ENCODE assay signal across 1 cellular context in genomic region chr10:70122742-70123141, GRCh38.
TF ChIP-seq lines count a peak whose summit lies in the region.

No MANE protein-coding gene starts in this region.

TF ChIP-seq in K562, 482 proteins besides CTCF, POLR2A, EP300 and RAD21:
- TF ChIP-seq CBFB (CRISPR knock-in tag; IDR thresholded peaks at IDR 0.05) (0 out of 2 replicates have a peak, but pooled peaks have one; percentile 33), CBFA2T2 (conservative IDR thresholded peaks at IDR 0.05) (peak; percentile 40; the same call in 1 of the 2 replicates), TCF15 (CRISPR knock-in tag; IDR thresholded peaks at IDR 0.05) (no peak), TEAD4 (IDR thresholded peaks at IDR 0.05; ENCODE audit: low read length) (peak; percentile 80), TEAD4 (CRISPR knock-in tag; IDR thresholded peaks at IDR 0.05; ENCODE audit: borderline replicate concordance) (no peak), TAL1 (IDR thresholded peaks at IDR 0.05) (peak; percentile 54), MLLT1 (IDR thresholded peaks at IDR 0.05) (peak in 1 of 2 experiments; percentile 51; a peak in 1 of 4 replicates), CEBPB (tag; IDR thresholded peaks at IDR 0.05) (peak; percentile 57), TCF3 (CRISPR knock-in tag; IDR thresholded peaks at IDR 0.05) (peak; percentile 79), GTF3C2 (IDR thresholded peaks at IDR 0.05; ENCODE audit: borderline replicate concordance, extremely low read depth, insufficient read length) (no peak), ATF1 (CRISPR knock-in tag; IDR thresholded peaks at IDR 0.05) (no peak), ATF1 (tag; IDR thresholded peaks at IDR 0.05) (no peak), NCOR1 (IDR thresholded peaks at IDR 0.05) (peak; percentile 27; the same call in 1 of the 2 replicates), KLF10 (CRISPR knock-in tag; IDR thresholded peaks at IDR 0.05) (no peak), CBFA2T3 (IDR thresholded peaks at IDR 0.05) (peak; percentile 74), ARID1B (IDR thresholded peaks at IDR 0.05) (peak; percentile 22; the same call in 1 of the 2 replicates), ZNF445 (CRISPR knock-in tag; IDR thresholded peaks at IDR 0.05; ENCODE audit: low read depth) (no peak), POLR2AphosphoS5 (IDR thresholded peaks at IDR 0.05; ENCODE audit: control insufficient read depth, insufficient read depth, low read depth, low read length) (peak; percentile 34; the same call in 1 of the 2 replicates), CAMTA2 (CRISPR knock-in tag; conservative IDR thresholded peaks at IDR 0.05) (no peak), ZBED1 (IDR thresholded peaks at IDR 0.05) (no peak), PML (IDR thresholded peaks at IDR 0.05; ENCODE audit: low read length) (peak; percentile 44; the same call in 1 of the 2 replicates), PHB (CRISPR knock-in tag; IDR thresholded peaks at IDR 0.05) (no peak)
- TF ChIP-seq, protein P1, sequence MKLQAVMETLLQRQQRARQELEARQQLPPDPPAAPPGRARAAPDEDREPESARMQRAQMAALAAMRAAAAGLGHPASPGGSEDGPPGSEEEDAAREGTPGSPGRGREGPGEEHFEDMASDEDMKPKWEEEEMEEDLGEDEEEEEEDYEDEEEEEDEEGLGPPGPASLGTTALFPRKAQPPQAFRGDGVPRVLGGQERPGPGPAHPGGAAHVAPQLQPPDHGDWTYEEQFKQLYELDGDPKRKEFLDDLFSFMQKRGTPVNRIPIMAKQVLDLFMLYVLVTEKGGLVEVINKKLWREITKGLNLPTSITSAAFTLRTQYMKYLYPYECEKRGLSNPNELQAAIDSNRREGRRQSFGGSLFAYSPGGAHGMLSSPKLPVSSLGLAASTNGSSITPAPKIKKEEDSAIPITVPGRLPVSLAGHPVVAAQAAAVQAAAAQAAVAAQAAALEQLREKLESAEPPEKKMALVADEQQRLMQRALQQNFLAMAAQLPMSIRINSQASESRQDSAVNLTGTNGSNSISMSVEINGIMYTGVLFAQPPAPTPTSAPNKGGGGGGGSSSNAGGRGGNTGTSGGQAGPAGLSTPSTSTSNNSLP (IDR thresholded peaks at IDR 0.05; ENCODE audit: borderline replicate concordance, low read depth, low read length) = no peak
- TF ChIP-seq, protein P2, sequence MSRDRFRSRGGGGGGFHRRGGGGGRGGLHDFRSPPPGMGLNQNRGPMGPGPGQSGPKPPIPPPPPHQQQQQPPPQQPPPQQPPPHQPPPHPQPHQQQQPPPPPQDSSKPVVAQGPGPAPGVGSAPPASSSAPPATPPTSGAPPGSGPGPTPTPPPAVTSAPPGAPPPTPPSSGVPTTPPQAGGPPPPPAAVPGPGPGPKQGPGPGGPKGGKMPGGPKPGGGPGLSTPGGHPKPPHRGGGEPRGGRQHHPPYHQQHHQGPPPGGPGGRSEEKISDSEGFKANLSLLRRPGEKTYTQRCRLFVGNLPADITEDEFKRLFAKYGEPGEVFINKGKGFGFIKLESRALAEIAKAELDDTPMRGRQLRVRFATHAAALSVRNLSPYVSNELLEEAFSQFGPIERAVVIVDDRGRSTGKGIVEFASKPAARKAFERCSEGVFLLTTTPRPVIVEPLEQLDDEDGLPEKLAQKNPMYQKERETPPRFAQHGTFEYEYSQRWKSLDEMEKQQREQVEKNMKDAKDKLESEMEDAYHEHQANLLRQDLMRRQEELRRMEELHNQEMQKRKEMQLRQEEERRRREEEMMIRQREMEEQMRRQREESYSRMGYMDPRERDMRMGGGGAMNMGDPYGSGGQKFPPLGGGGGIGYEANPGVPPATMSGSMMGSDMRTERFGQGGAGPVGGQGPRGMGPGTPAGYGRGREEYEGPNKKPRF (IDR thresholded peaks at IDR 0.05; ENCODE audit: low read depth, low read length) = no peak
